1 cellular context compared by ENCODE assay signal in the genomic region with DNA sequence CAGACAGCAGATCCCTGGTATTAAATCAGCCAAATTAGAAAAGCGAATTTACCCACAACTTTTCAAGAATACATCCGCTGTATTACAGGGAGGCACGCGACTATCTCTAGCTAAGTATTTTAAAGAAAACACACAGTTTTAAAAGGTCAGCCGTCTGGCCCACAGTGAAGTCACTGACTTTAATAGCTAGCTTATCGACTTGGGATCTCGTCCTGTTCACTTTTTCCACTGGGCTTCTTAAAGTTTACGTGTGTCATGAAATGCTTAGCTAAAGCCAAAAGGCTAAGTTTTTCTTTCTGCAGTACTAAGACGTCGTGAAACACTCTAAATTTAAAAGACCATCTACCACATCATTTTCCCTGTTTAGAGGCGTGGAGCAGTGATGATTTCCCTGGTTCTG.
TF ChIP-seq lines count a peak whose summit lies in the region.

No MANE protein-coding gene starts in this region.

TF ChIP-seq in SK-N-SH, 30 proteins besides CTCF, POLR2A, EP300 and RAD21 (continued from another document):
- TF ChIP-seq, protein P1, sequence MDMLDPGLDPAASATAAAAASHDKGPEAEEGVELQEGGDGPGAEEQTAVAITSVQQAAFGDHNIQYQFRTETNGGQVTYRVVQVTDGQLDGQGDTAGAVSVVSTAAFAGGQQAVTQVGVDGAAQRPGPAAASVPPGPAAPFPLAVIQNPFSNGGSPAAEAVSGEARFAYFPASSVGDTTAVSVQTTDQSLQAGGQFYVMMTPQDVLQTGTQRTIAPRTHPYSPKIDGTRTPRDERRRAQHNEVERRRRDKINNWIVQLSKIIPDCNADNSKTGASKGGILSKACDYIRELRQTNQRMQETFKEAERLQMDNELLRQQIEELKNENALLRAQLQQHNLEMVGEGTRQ (IDR thresholded peaks at IDR 0.05; ENCODE audit: borderline replicate concordance, low read depth, low read length) = no peak
- no peak for TF ChIP-seq GATA2 (CRISPR knock-in tag; IDR thresholded peaks at IDR 0.05)
- TF ChIP-seq, protein P2, sequence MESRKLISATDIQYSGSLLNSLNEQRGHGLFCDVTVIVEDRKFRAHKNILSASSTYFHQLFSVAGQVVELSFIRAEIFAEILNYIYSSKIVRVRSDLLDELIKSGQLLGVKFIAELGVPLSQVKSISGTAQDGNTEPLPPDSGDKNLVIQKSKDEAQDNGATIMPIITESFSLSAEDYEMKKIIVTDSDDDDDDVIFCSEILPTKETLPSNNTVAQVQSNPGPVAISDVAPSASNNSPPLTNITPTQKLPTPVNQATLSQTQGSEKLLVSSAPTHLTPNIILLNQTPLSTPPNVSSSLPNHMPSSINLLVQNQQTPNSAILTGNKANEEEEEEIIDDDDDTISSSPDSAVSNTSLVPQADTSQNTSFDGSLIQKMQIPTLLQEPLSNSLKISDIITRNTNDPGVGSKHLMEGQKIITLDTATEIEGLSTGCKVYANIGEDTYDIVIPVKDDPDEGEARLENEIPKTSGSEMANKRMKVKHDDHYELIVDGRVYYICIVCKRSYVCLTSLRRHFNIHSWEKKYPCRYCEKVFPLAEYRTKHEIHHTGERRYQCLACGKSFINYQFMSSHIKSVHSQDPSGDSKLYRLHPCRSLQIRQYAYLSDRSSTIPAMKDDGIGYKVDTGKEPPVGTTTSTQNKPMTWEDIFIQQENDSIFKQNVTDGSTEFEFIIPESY (IDR thresholded peaks at IDR 0.05; ENCODE audit: borderline replicate concordance, low read depth) = no peak
